ENCODE assay signal across 2 cellular contexts in the genomic region with DNA sequence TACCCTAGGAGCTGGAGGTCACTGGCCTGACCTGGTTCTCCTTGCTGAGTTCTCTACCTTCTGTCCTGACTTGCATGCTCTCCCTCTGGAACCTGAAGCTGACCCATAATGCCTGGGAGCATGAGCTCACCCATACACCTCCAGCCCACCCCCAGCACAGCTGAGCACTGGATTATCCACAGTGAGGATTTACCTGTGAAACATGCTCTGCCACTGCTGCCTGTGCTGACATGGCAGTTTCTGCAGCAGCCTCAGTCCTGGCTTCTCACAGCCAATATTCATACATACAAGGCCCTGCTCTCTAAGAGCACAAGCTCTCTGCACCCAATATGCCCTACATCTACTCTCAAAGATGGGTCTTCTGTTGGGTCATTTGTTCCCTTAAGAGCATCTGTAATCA.
TF ChIP-seq lines count a peak whose summit lies in the region.

No MANE protein-coding gene starts in this region.

TF ChIP-seq in A549, 52 proteins besides CTCF, POLR2A, EP300 and RAD21:
- peak; percentile 82 for TF ChIP-seq MAFK (IDR thresholded peaks at IDR 0.05; ENCODE audit: partially characterized antibody)
- TF ChIP-seq, protein P1, sequence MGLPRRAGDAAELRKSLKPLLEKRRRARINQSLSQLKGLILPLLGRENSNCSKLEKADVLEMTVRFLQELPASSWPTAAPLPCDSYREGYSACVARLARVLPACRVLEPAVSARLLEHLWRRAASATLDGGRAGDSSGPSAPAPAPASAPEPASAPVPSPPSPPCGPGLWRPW (IDR thresholded peaks at IDR 0.05): no peak
TF ChIP-seq in A549: peak in this region for 1.

TF ChIP-seq in HepG2, 621 proteins besides CTCF, POLR2A, EP300 and RAD21:
- no peak for TF ChIP-seq ZNF343 (CRISPR knock-in tag; IDR thresholded peaks at IDR 0.05)
- no peak for TF ChIP-seq NR2F1 (CRISPR knock-in tag; IDR thresholded peaks at IDR 0.05)
- peak; percentile 86 to 93 for TF ChIP-seq MAFK (conservative IDR thresholded peaks at IDR 0.05 in 1 of 2, IDR thresholded peaks at IDR 0.05 in 1 of 2; ENCODE audit: low read length in 2 of 2)
- TF ChIP-seq MAFF (IDR thresholded peaks at IDR 0.05; ENCODE audit: low read depth, low read length): peak; percentile 87
- TF ChIP-seq, protein P2, sequence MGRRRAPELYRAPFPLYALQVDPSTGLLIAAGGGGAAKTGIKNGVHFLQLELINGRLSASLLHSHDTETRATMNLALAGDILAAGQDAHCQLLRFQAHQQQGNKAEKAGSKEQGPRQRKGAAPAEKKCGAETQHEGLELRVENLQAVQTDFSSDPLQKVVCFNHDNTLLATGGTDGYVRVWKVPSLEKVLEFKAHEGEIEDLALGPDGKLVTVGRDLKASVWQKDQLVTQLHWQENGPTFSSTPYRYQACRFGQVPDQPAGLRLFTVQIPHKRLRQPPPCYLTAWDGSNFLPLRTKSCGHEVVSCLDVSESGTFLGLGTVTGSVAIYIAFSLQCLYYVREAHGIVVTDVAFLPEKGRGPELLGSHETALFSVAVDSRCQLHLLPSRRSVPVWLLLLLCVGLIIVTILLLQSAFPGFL (CRISPR knock-in tag; IDR thresholded peaks at IDR 0.05): no peak
- TF ChIP-seq, protein P3, sequence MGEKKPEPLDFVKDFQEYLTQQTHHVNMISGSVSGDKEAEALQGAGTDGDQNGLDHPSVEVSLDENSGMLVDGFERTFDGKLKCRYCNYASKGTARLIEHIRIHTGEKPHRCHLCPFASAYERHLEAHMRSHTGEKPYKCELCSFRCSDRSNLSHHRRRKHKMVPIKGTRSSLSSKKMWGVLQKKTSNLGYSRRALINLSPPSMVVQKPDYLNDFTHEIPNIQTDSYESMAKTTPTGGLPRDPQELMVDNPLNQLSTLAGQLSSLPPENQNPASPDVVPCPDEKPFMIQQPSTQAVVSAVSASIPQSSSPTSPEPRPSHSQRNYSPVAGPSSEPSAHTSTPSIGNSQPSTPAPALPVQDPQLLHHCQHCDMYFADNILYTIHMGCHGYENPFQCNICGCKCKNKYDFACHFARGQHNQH (CRISPR knock-in tag; IDR thresholded peaks at IDR 0.05): no peak
- TF ChIP-seq NPAS2 (CRISPR knock-in tag; IDR thresholded peaks at IDR 0.05; ENCODE audit: borderline replicate concordance): no peak
- no peak for TF ChIP-seq SPEN (CRISPR knock-in tag; IDR thresholded peaks at IDR 0.05; ENCODE audit: low read depth)
- TF ChIP-seq ZNF282 (IDR thresholded peaks at IDR 0.05; ENCODE audit: partially characterized antibody): no peak
- no peak for TF ChIP-seq PHF20 (CRISPR knock-in tag; IDR thresholded peaks at IDR 0.05)
